In the genomic region with DNA sequence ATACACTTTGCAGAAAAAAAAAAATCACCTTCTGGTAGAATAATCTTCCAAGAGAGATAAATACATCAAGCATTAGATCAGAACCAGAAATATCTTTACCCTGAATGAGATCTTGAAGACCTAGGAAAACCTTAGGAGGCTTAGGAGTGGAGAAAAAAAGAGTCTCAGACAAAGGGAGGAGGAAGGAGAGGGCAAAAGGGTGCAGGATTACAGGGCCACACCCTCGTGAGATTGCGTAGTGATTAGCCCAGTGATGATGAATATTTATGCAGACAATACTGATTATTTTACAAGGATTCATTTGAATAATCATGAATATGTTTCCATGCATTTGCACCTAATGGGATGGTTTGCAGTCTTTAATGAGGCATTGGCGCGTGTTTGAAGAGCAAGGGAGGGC, we compare ENCODE assay signal across 16 cellular contexts. TPM values are rescaled to one million over a fixed set of nuclear protein-coding genes. Genes with fewer than 3 reads are reported as not detected.
DNase-seq lines count a peak whose midpoint lies in the region; ATAC-seq and TF ChIP-seq lines count a peak whose summit lies in the region.
"Had no signal": no experiment of that assay in that cellular context is flagged by ENCODE, and none has a peak within 500 bp of the region (broad histone marks: within the 10 kb centered on the region; RNA-seq: fewer than 3 reads in every experiment).

No MANE protein-coding gene starts in this region.

- TF ChIP-seq CTCF in left ventricle myocardium inferior (IDR thresholded peaks at IDR 0.05; ENCODE audit: borderline replicate concordance) (no peak), heart left ventricle (IDR thresholded peaks at IDR 0.05) (no peak), epithelial cell of esophagus (IDR thresholded peaks at IDR 0.05; ENCODE audit: insufficient read depth, low read depth, low read length, missing control alignments) (no peak), neural crest cell (conservative IDR thresholded peaks at IDR 0.05) (no peak), left lung (IDR thresholded peaks at IDR 0.05) (no peak), foreskin keratinocyte (conservative IDR thresholded peaks at IDR 0.05) (no peak)

- H3K9me3 Mint-ChIP-seq in neural crest cell = no peaks in the 10 kb centered on the region
- H3K9me3 Mint-ChIP-seq: CD8-positive, alpha-beta T cell had no signal

- peak overlapping the region; percentile 20 for H3K4me3 Mint-ChIP-seq in neural crest cell
- H3K4me3 Mint-ChIP-seq: CD8-positive, alpha-beta T cell had no signal

- ATAC-seq in heart left ventricle (no peak), GM19452 (IDR thresholded peaks at IDR 0.05; ENCODE audit: unreplicated experiment) (no peak), left lung (no peak), foreskin keratinocyte (no peak)
- ATAC-seq: CD8-positive, alpha-beta T cell had no signal

- 75 to 80% (median 79%) methylated on average over 4 of the region's 4 CpGs for WGBS in heart left ventricle, 4 donors

- no peaks in the 10 kb centered on the region for H3K27me3 Mint-ChIP-seq in neural crest cell (ENCODE audit: low read depth)

- H3K36me3 Mint-ChIP-seq in neural crest cell (ENCODE audit: low read depth) = no peaks in the 10 kb centered on the region
- H3K36me3 Mint-ChIP-seq: CD8-positive, alpha-beta T cell had no signal

- no peak for TF ChIP-seq POLR2A in heart left ventricle (IDR thresholded peaks at IDR 0.05)

- H3K27ac Mint-ChIP-seq in neural crest cell (ENCODE audit: unreplicated experiment) = peak overlapping the region; percentile 64
- H3K27ac Mint-ChIP-seq: CD8-positive, alpha-beta T cell had no signal

- H3K9me3 ChIP-seq in left ventricle myocardium inferior (replicated peaks) (no peaks in the 10 kb centered on the region), heart left ventricle (no peaks in the 10 kb centered on the region), left lung (no peaks in the 10 kb centered on the region)

- no peaks in the 10 kb centered on the region for H3K36me3 ChIP-seq in left ventricle myocardium inferior
- no peaks in the 10 kb centered on the region for H3K36me3 ChIP-seq in heart left ventricle
- no peaks in the 10 kb centered on the region for H3K36me3 ChIP-seq in left lung
- H3K36me3 ChIP-seq: BLaER1 had no signal

- H3K27ac ChIP-seq in left ventricle myocardium inferior (replicated peaks) (peak overlapping the region; percentile 12), heart left ventricle (no peak overlapping the region), left lung (no peak overlapping the region), foreskin keratinocyte (no peak overlapping the region)
- H3K27ac ChIP-seq: BLaER1, KMS-11 had no signal

- H3K4me3 ChIP-seq in left ventricle myocardium inferior (no peak overlapping the region), heart left ventricle (no peak overlapping the region), epithelial cell of esophagus (ENCODE audit: low read length) (no peak overlapping the region), left lung (no peak overlapping the region)
- H3K4me3 ChIP-seq: BLaER1 had no signal

- no peaks in the 10 kb centered on the region for H3K27me3 ChIP-seq in left ventricle myocardium inferior (ENCODE audit: low read depth)
- H3K27me3 ChIP-seq in heart left ventricle = no peaks in the 10 kb centered on the region
- H3K27me3 ChIP-seq in left lung = peaks cover 0 to 10% of the 10 kb centered on the region in 2 donors
- no peaks in the 10 kb centered on the region for H3K27me3 ChIP-seq in foreskin keratinocyte
- H3K27me3 ChIP-seq: BLaER1 had no signal

- peaks cover 40% of the 10 kb centered on the region for H3K4me1 ChIP-seq in left ventricle myocardium inferior
- H3K4me1 ChIP-seq in heart left ventricle = peaks cover 0 to 27% (median 10%) of the 10 kb centered on the region in 12 donors
- H3K4me1 ChIP-seq in left lung = no peaks in the 10 kb centered on the region
- H3K4me1 ChIP-seq in foreskin keratinocyte = peaks cover 25% of the 10 kb centered on the region

- intact Hi-C loops in left ventricle myocardium inferior (cut with micrococcal nuclease) = no loop called here
- intact Hi-C loops in heart left ventricle (cut with DNase I) = loop anchor here in 4 of 10 donors (2.0 to 5.0 kb wide), 3 partner anchors 54 to 59 kb away; no protein-coding TSS in a partner anchor
- intact Hi-C loops in left lung (cut with DNase I) = no loop called here
- intact Hi-C loops in posterior cingulate gyrus (cut with DNase I) = no loop called here

- peaks cover 80% of the 10 kb centered on the region for H3K4me1 Mint-ChIP-seq in neural crest cell

- DNase-seq in left ventricle myocardium inferior (no peak), heart left ventricle (no peak), epithelial cell of esophagus (ENCODE audit: low read depth) (peak; percentile 14), neural crest cell (ENCODE audit: low read depth, low spot score) (no peak), left lung (no peak), foreskin keratinocyte (no peak), posterior cingulate gyrus (no peak)
- DNase-seq: CD8-positive, alpha-beta T cell; DMS79; NCI-H146; NCI-H2081; NCI-H510A; SHP77 had no signal

RNA-seq across cellular contexts. Expression of gene ZNF532, which starts 18.8 kb away (rescaled TPM):
- total RNA-seq in left ventricle myocardium inferior (59.3 TPM), heart left ventricle (10 to 100 TPM; 50.7 to 84.4 (median 70.9) TPM), neural crest cell (171 and 180 TPM in 2 replicates), left lung (10 to 100 TPM; 56.2 to 66.2 TPM), foreskin keratinocyte (46.6 and 59.7 TPM in 2 replicates)
- polyA plus RNA-seq in heart left ventricle (10 to 100 TPM; 16.0 to 25.5 TPM), foreskin keratinocyte (7.8 and 8.0 TPM in 2 replicates)
